ENCODE assay signal across 11 cellular contexts in genomic region chr2:197073701-197074433, GRCh38.
DNase-seq lines count a peak whose midpoint lies in the region; ATAC-seq lines count a peak whose summit lies in the region.
"Had no signal": no experiment of that assay in that cellular context is flagged by ENCODE, and none has a peak within 500 bp of the region (broad histone marks: within the 10 kb centered on the region; RNA-seq: fewer than 3 reads in every experiment).

No MANE protein-coding gene starts in this region.

- ATAC-seq in right cardiac atrium: peak; percentile 80 to 89

- H3K4me1 ChIP-seq in right cardiac atrium (ENCODE audit: control insufficient read depth, insufficient read depth, low read length): peaks cover 3% of the 10 kb centered on the region

- H3K9me3 ChIP-seq in right cardiac atrium (ENCODE audit: control insufficient read depth, low read length): no peaks in the 10 kb centered on the region
- H3K9me3 ChIP-seq: thoracic aorta had no signal

- H3K27me3 ChIP-seq in right cardiac atrium (ENCODE audit: control insufficient read depth, insufficient read depth): no peaks in the 10 kb centered on the region

- H3K27ac ChIP-seq in right cardiac atrium (ENCODE audit: low read length): peak overlapping the region; percentile 34
- H3K27ac ChIP-seq: thoracic aorta, WERI-Rb-1 had no signal

- intact Hi-C loops in right cardiac atrium (cut with DNase I): no loop called here

- WGBS in right cardiac atrium: 39% methylated on average over 1 of the region's 1 CpG

- peak; percentile 32 for DNase-seq in Jurkat, Clone E6-1 (ENCODE audit: low read depth, low spot score)
- peak in 55 of 58 donors; percentile 12 to 95 (median 81) for DNase-seq in anterior cingulate cortex (lab: John Stamatoyannopoulos, UW)
- peak; percentile 81 to 96 (median 92) for DNase-seq in right cardiac atrium
- DNase-seq in smooth muscle cell of the brain vasculature (ENCODE audit: low read depth, low spot score): peak; percentile 74
- no peak for DNase-seq in NCI-H1417 treated with DMSO at 0.1 percent for 48 hours (lab: John Stamatoyannopoulos, UW)
- DNase-seq in glomerular visceral epithelial cell (ENCODE audit: extremely low spot score): no peak
- DNase-seq in NCI-H1694 treated with DMSO at 0.1 percent for 48 hours (lab: John Stamatoyannopoulos, UW): no peak
- DNase-seq in NCI-H146 (lab: John Stamatoyannopoulos, UW): no peak
- DNase-seq: KBM-7, WERI-Rb-1 had no signal

- no peak overlapping the region for H3K4me3 ChIP-seq in Jurkat, Clone E6-1 (ENCODE audit: low read length)
- no peak overlapping the region for H3K4me3 ChIP-seq in right cardiac atrium (ENCODE audit: low read length)
- H3K4me3 ChIP-seq: thoracic aorta had no signal

Comparison
In these comparisons a context has a peak if more than half of its experiments do, and no peak if none do; other contexts are left out.
1. DNase-seq: peak in Jurkat, Clone E6-1 (single experiment), anterior cingulate cortex (55 of 58), right cardiac atrium (3 of 3) and smooth muscle cell of the brain vasculature (single experiment); none in NCI-H1417 treated with DMSO at 0.1 percent for 48 hours (single experiment), glomerular visceral epithelial cell (single experiment), NCI-H1694 treated with DMSO at 0.1 percent for 48 hours (single experiment) and NCI-H146 (single experiment).